In the genomic region with DNA sequence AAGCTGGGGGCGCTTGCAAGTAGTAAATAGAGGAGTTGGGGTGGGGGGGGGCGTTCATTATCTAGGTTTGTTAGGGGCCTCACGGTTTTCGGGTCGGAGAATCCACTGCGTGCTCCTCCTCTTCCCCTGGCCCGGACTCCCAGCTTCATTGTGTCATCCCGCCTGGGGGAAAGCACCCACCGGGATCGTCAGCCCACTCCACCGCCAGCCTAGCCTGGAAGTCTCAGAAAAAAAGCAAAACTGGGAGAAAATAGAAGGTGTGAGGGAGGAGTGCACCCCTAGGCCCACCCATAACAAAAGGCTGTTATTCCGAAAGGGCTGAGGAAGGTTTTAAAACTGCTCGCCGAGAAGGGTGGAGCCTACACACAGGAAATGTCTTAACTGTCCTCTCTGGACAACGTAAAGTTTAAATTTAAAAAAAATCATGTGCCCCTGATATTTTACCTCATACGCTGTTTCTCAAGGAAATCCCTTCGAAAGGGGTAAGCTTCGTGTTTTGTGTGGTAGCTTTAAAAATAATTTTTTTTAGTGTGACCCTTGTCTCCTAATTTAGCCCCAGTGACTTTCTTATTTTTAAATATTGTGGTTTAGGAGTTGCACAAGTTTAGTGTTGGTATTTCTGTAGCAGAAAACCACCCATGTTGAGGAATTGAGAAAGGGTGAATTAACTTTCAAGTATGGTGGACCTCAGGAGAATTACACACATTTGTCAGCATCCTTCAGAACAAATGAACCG, we compare ENCODE assay signal across 8 cellular contexts.
DNase-seq lines count a peak whose midpoint lies in the region; ATAC-seq and TF ChIP-seq lines count a peak whose summit lies in the region.

No MANE protein-coding gene starts in this region.

- peak in 3 of 5 donors; percentile 42 to 63 (median 47) for DNase-seq in CD8-positive, alpha-beta memory T cell
- DNase-seq in RWPE2 (ENCODE audit: low spot score) (peak; percentile 65), chondrocyte (ENCODE audit: low spot score) (no peak), NCI-H1694 (lab: John Stamatoyannopoulos, UW) (no peak)

- H3K36me3 ChIP-seq in CD8-positive, alpha-beta memory T cell (ENCODE audit: insufficient read depth, low read length): no peaks in the 10 kb centered on the region
- H3K36me3 ChIP-seq in RWPE2 (ENCODE audit: low read depth) (peaks cover 3% of the 10 kb centered on the region; the same call in 1 of the 2 replicates), liver (ENCODE audit: control insufficient read depth in 4 of 4, insufficient read depth in 3 of 4, low read depth in 1 of 4, low read length in 3 of 4) (no peaks in the 10 kb centered on the region), thymus (ENCODE audit: control insufficient read depth, insufficient read depth) (no peaks in the 10 kb centered on the region)

- CTCF ChIA-PET in CD8-positive, alpha-beta memory T cell (lab: Charles Lee): interaction anchor here (1.3 to 4.3 kb wide), 8 partner anchors 11 to 144 kb away, joined by 3 to 54 read pairs (median 26); no protein-coding TSS in a partner anchor

- peak overlapping the region; percentile 90 to 100 (median 98) for H3K4me3 Mint-ChIP-seq in CD8-positive, alpha-beta memory T cell
- peak overlapping the region; percentile 85 for H3K4me3 Mint-ChIP-seq in chondrocyte (ENCODE audit: unreplicated experiment)

- H3K27me3 Mint-ChIP-seq in CD8-positive, alpha-beta memory T cell: no peaks in the 10 kb centered on the region
- H3K27me3 Mint-ChIP-seq in chondrocyte (ENCODE audit: low read depth): no peaks in the 10 kb centered on the region

- TF ChIP-seq RAD21 in liver (IDR thresholded peaks at IDR 0.05): no peak

- H3K9me3 Mint-ChIP-seq in CD8-positive, alpha-beta memory T cell: no peaks in the 10 kb centered on the region
- no peaks in the 10 kb centered on the region for H3K9me3 Mint-ChIP-seq in chondrocyte (ENCODE audit: low read depth)

- H3K27ac ChIP-seq in CD8-positive, alpha-beta memory T cell (ENCODE audit: low read depth, low read length): peak overlapping the region; percentile 74
- H3K27ac ChIP-seq in RWPE2 (ENCODE audit: poor library complexity, severe bottlenecking): peak overlapping the region; percentile 95
- peak overlapping the region; percentile 96 to 99 for H3K27ac ChIP-seq in liver (ENCODE audit: low read depth in 1 of 2, low read length in 2 of 2)
- peak overlapping the region; percentile 99 for H3K27ac ChIP-seq in thymus (ENCODE audit: low read depth)

- H3K4me1 ChIP-seq in CD8-positive, alpha-beta memory T cell (ENCODE audit: insufficient read depth, low read length): peaks cover 50% of the 10 kb centered on the region
- H3K4me1 ChIP-seq in RWPE2 (ENCODE audit: insufficient read depth, poor library complexity, severe bottlenecking) (peaks cover 35% of the 10 kb centered on the region), liver (ENCODE audit: control insufficient read depth in 4 of 4, insufficient read depth in 4 of 4, low read length in 3 of 4) (peaks cover 16 to 53% (median 24%) of the 10 kb centered on the region in 4 donors), thymus (ENCODE audit: control insufficient read depth, insufficient read depth, low read length) (peaks cover 14% of the 10 kb centered on the region)

- H3K9me3 ChIP-seq in CD8-positive, alpha-beta memory T cell (ENCODE audit: low read length): no peaks in the 10 kb centered on the region
- no peaks in the 10 kb centered on the region for H3K9me3 ChIP-seq in RWPE2 (ENCODE audit: severe bottlenecking)
- H3K9me3 ChIP-seq in liver (ENCODE audit: control insufficient read depth in 4 of 4, low read length in 3 of 4): no peaks in the 10 kb centered on the region
- H3K9me3 ChIP-seq in thymus (ENCODE audit: control insufficient read depth): no peaks in the 10 kb centered on the region

- POLR2A ChIA-PET in CD8-positive, alpha-beta memory T cell (lab: Charles Lee): interaction anchor here (0.6 to 5.8 kb wide), 9 partner anchors 12 to 329 kb away, joined by 3 to 105 read pairs (median 4); no protein-coding TSS in a partner anchor

- H3K27ac Mint-ChIP-seq in CD8-positive, alpha-beta memory T cell: peak overlapping the region; percentile 85 to 99 (median 96)
- peak overlapping the region; percentile 98 for H3K27ac Mint-ChIP-seq in chondrocyte (ENCODE audit: unreplicated experiment)

- ATAC-seq in GM19025 (IDR thresholded peaks at IDR 0.05; ENCODE audit: low read depth, unreplicated experiment) (peak; percentile 24), HG03103 (IDR thresholded peaks at IDR 0.05; ENCODE audit: low read depth, unreplicated experiment) (peak; percentile 38), RWPE2 (ENCODE audit: low read depth) (peak; percentile 16; the same call in 2 of the 3 replicates)

- under 1% methylated on average over 19 of the region's 19 CpGs for WGBS in liver
- WGBS in thymus: under 1% methylated on average over 19 of the region's 19 CpGs

- no peaks in the 10 kb centered on the region for H3K27me3 ChIP-seq in CD8-positive, alpha-beta memory T cell (ENCODE audit: insufficient read depth, low read length, poor library complexity, severe bottlenecking)
- H3K27me3 ChIP-seq in RWPE2 (ENCODE audit: insufficient read depth, poor library complexity, severe bottlenecking) (no peaks in the 10 kb centered on the region), liver (ENCODE audit: control insufficient read depth in 4 of 4, insufficient read depth in 4 of 4, low read length in 3 of 4) (no peaks in the 10 kb centered on the region), thymus (ENCODE audit: control insufficient read depth, insufficient read depth) (no peaks in the 10 kb centered on the region)

- no peak for TF ChIP-seq CTCF in RWPE2 (IDR thresholded peaks at IDR 0.05; ENCODE audit: poor library complexity, severe bottlenecking)
- TF ChIP-seq CTCF in chondrocyte (IDR thresholded peaks at IDR 0.05): peak; percentile 34
- no peak for TF ChIP-seq CTCF in liver (IDR thresholded peaks at IDR 0.05; ENCODE audit: low read depth, low read length, missing input control)

- peaks cover 56 to 64% (median 62%) of the 10 kb centered on the region in 3 donors for H3K4me1 Mint-ChIP-seq in CD8-positive, alpha-beta memory T cell
- H3K4me1 Mint-ChIP-seq in chondrocyte (ENCODE audit: low read depth): peaks cover 81% of the 10 kb centered on the region

- H3K4me3 ChIP-seq in CD8-positive, alpha-beta memory T cell (ENCODE audit: low read length): peak overlapping the region; percentile 98
- peak overlapping the region; percentile 59 for H3K4me3 ChIP-seq in RWPE2 (ENCODE audit: severe bottlenecking)
- H3K4me3 ChIP-seq in liver (ENCODE audit: low read depth in 1 of 3, low read length in 3 of 3): peak overlapping the region; percentile 71 to 90 (median 87)
- peak overlapping the region; percentile 76 for H3K4me3 ChIP-seq in thymus (ENCODE audit: low read length)

- peaks cover 0 to 40% (median 3%) of the 10 kb centered on the region in 3 donors for H3K36me3 Mint-ChIP-seq in CD8-positive, alpha-beta memory T cell
- no peaks in the 10 kb centered on the region for H3K36me3 Mint-ChIP-seq in chondrocyte (ENCODE audit: low read depth)

- H3K9ac ChIP-seq in liver (ENCODE audit: low read depth in 1 of 2, low read length in 2 of 2): peak overlapping the region; percentile 98 to 100

TF ChIP-seq in liver, 16 proteins besides CTCF, POLR2A, EP300 and RAD21:
- TF ChIP-seq JUND (IDR thresholded peaks at IDR 0.05) (no peak), FOXA1 (IDR thresholded peaks at IDR 0.05) (no peak), TAF1 (conservative IDR thresholded peaks at IDR 0.05) (no peak), MAX (IDR thresholded peaks at IDR 0.05) (peak; percentile 22), YY1 (IDR thresholded peaks at IDR 0.05) (peak; percentile 64), EGR1 (IDR thresholded peaks at IDR 0.05; ENCODE audit: low read depth in 2 of 2) (no peak)
- TF ChIP-seq, protein P1, sequence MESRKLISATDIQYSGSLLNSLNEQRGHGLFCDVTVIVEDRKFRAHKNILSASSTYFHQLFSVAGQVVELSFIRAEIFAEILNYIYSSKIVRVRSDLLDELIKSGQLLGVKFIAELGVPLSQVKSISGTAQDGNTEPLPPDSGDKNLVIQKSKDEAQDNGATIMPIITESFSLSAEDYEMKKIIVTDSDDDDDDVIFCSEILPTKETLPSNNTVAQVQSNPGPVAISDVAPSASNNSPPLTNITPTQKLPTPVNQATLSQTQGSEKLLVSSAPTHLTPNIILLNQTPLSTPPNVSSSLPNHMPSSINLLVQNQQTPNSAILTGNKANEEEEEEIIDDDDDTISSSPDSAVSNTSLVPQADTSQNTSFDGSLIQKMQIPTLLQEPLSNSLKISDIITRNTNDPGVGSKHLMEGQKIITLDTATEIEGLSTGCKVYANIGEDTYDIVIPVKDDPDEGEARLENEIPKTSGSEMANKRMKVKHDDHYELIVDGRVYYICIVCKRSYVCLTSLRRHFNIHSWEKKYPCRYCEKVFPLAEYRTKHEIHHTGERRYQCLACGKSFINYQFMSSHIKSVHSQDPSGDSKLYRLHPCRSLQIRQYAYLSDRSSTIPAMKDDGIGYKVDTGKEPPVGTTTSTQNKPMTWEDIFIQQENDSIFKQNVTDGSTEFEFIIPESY (IDR thresholded peaks at IDR 0.05): no peak

Comparison
In these comparisons a context has a peak if more than half of its experiments do, and no peak if none do; other contexts are left out.
1. DNase-seq: peak in CD8-positive, alpha-beta memory T cell (3 of 5) and RWPE2 (single experiment); none in chondrocyte (single experiment) and NCI-H1694 (single experiment).
2. Peak in every context shown above with its lines, with median percentiles within 50 percentile points of each other: H3K27ac ChIP-seq, H3K4me3 ChIP-seq and ATAC-seq.